ENCODE assay signal across 8 cellular contexts in the genomic region with DNA sequence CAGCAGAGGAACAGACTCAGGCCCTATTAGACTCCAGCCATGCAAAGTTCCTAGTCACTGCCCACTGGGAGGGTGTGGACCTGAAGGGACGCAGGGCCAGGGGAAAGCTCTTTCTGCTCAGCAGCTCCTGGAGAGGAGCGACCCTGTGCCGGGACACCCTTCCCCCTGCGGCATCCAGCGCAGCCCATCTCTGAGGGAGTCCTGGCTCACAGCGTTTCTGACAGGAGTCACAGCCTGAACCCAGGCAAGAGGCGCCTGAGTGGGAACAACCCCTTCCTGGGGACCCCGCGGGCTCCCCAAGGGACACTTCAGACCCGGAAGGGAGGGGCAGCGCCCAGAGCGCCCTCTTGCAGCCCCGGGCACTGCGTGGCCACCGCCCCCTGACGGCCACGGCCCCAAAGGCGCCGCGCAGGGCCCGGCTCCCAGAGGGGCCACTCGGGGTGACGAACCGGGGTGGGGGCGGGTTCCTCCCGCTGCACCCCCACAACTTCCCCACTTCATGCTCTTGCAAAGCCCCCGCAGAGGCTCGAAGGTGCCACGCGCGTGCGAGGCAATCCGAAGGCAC. TPM values are rescaled to one million over a fixed set of nuclear protein-coding genes. Genes with fewer than 3 reads are reported as not detected.
DNase-seq lines count a peak whose midpoint lies in the region; ATAC-seq and TF ChIP-seq lines count a peak whose summit lies in the region.

No MANE protein-coding gene starts in this region.

- H3K27ac ChIP-seq in HUES6 (ENCODE audit: low read depth, low read length) (peak overlapping the region; percentile 96), mucosa of rectum (ENCODE audit: low read depth in 2 of 2, low read length in 2 of 2) (peak overlapping the region; percentile 90 to 93), uterus (peak overlapping the region; percentile 85 to 91)

- H3K9ac ChIP-seq in HUES6 (ENCODE audit: low read length): peak overlapping the region; percentile 98
- H3K9ac ChIP-seq in mucosa of rectum (ENCODE audit: low read depth in 1 of 2, low read length in 2 of 2): peak overlapping the region; percentile 87 to 96

- no peaks in the 10 kb centered on the region for H3K9me3 Mint-ChIP-seq in CD14-positive monocyte

- TF ChIP-seq POLR2A in uterus (IDR thresholded peaks at IDR 0.05): no peak

- intact Hi-C loops in CD14-positive monocyte (cut with micrococcal nuclease): loop anchor here in 1 of 2 donors (5.0 kb wide), 2 partner anchors 58 to 248 kb away; a partner anchor contains a TSS
- intact Hi-C loops in uterus (cut with DNase I; ENCODE audit: low total_unique reads): no loop called here

- peak overlapping the region in 6 of 7 donors; percentile 11 to 90 (median 76) for H3K27ac Mint-ChIP-seq in CD14-positive monocyte

- H3K4me3 Mint-ChIP-seq in CD14-positive monocyte: peak overlapping the region; percentile 79 to 84

- H3K36me3 ChIP-seq in HUES6 (ENCODE audit: control insufficient read depth, insufficient read depth, low read length): peaks cover 14% of the 10 kb centered on the region
- peaks cover 0 to 5% of the 10 kb centered on the region in 2 donors for H3K36me3 ChIP-seq in mucosa of rectum (ENCODE audit: control insufficient read depth in 2 of 2, insufficient read depth in 2 of 2, low read length in 2 of 2)
- H3K36me3 ChIP-seq in uterus: no peaks in the 10 kb centered on the region

- peaks cover under 1 to 5% (median 2%) of the 10 kb centered on the region in 3 donors for H3K27me3 Mint-ChIP-seq in CD14-positive monocyte (ENCODE audit: low read depth in 3 of 3)

- TF ChIP-seq CTCF in CD14-positive monocyte (IDR thresholded peaks at IDR 0.05) (peak; percentile 63), epithelial cell of esophagus (IDR thresholded peaks at IDR 0.05; ENCODE audit: insufficient read depth, low read depth, low read length, missing control alignments) (no peak), uterus (IDR thresholded peaks at IDR 0.05) (peak; percentile 28 to 41 (median 30))

- H3K4me1 ChIP-seq in HUES6 (ENCODE audit: control insufficient read depth, insufficient read depth, low read length) (peaks cover 35% of the 10 kb centered on the region), mucosa of rectum (ENCODE audit: control insufficient read depth in 2 of 2, insufficient read depth in 2 of 2, low read length in 2 of 2) (peaks cover 44 to 52% of the 10 kb centered on the region in 2 donors), uterus (peaks cover 9 to 29% of the 10 kb centered on the region in 2 donors)

- peaks cover 30% of the 10 kb centered on the region for H3K4me1 Mint-ChIP-seq in CD14-positive monocyte

- H3K27me3 ChIP-seq in HUES6 (ENCODE audit: control insufficient read depth, insufficient read depth, low read length) (no peaks in the 10 kb centered on the region), mucosa of rectum (ENCODE audit: control insufficient read depth in 2 of 2, insufficient read depth in 2 of 2, low read length in 2 of 2) (no peaks in the 10 kb centered on the region), uterus (no peaks in the 10 kb centered on the region)

- H3K9me3 ChIP-seq in HUES6 (ENCODE audit: control insufficient read depth, insufficient read depth, low read depth, low read length) (no peaks in the 10 kb centered on the region), mucosa of rectum (ENCODE audit: control insufficient read depth in 2 of 2, low read length in 2 of 2) (no peaks in the 10 kb centered on the region), uterus (no peaks in the 10 kb centered on the region)

- peaks cover 3 to 6% of the 10 kb centered on the region in 2 donors for H3K36me3 Mint-ChIP-seq in CD14-positive monocyte

- no peak for DNase-seq in CD14-positive monocyte (ENCODE audit: low spot score)
- DNase-seq in activated CD4-positive, alpha-beta T cell treated with anti-CD3 and anti-CD28 coated beads, Interleukin-2, amount 50 U/mL, for 1 hour: peak; percentile 29
- peak; percentile 28 for DNase-seq in epithelial cell of esophagus (ENCODE audit: low read depth)
- DNase-seq in uterus: no peak

- ATAC-seq in GM19324 (IDR thresholded peaks at IDR 0.05; ENCODE audit: low FRiP score, unreplicated experiment): peak; percentile 4
- ATAC-seq in HG03039 (IDR thresholded peaks at IDR 0.05; ENCODE audit: unreplicated experiment): no peak

- H3K4me3 ChIP-seq in HUES6 (ENCODE audit: low read depth, low read length) (peak overlapping the region; percentile 100), epithelial cell of esophagus (ENCODE audit: low read length) (peak overlapping the region; percentile 74), mucosa of rectum (ENCODE audit: low read length in 2 of 2) (peak overlapping the region; percentile 81 to 92), uterus (peak overlapping the region; percentile 72 to 98)

RNA-seq across cellular contexts. Expression of a gene that starts 0.9 kb away (rescaled TPM):
- polyA plus RNA-seq in CD14-positive monocyte: 10 to 100 TPM; 10.9 to 14.5 TPM
- total RNA-seq in uterus: 10 to 100 TPM; 21.8 to 64.6 (median 23.5) TPM

RNA-seq across cellular contexts. Expression of a gene that starts 14.4 kb away (rescaled TPM):
- under 1 TPM in 1 of 2 donors, not detected in 1; 0.10 TPM for polyA plus RNA-seq in CD14-positive monocyte
- 10 to 100 TPM in 3 of 4 donors, 1 to 10 TPM in 1; 4.7 to 23.3 (median 17.4) TPM for total RNA-seq in uterus

RNA-seq across cellular contexts. Expression of a gene that starts 24.1 kb away (rescaled TPM):
- polyA plus RNA-seq in CD14-positive monocyte: under 1 TPM; 0.34 to 0.67 TPM
- 1 to 10 TPM in 2 of 4 donors, under 1 TPM in 1, not detected in 1; 0.83 to 7.6 (median 1.2) TPM for total RNA-seq in uterus

RNA-seq across cellular contexts. Expression of a gene that starts 25.6 kb away (rescaled TPM):
- 10 to 100 TPM; 34.5 to 47.7 TPM for polyA plus RNA-seq in CD14-positive monocyte
- 10 to 100 TPM; 28.5 to 73.0 (median 69.6) TPM for total RNA-seq in uterus

Comparison
In these comparisons a context has a peak if more than half of its experiments do, and no peak if none do; other contexts are left out.
1. DNase-seq: peak in activated CD4-positive, alpha-beta T cell treated with anti-CD3 and anti-CD28 coated beads, Interleukin-2, amount 50 U/mL, for 1 hour (single experiment) and epithelial cell of esophagus (single experiment); none in CD14-positive monocyte (single experiment) and uterus (0 of 2).
2. Peak in every context shown above with its lines, with median percentiles within 50 percentile points of each other: H3K27ac ChIP-seq and H3K4me3 ChIP-seq.